In the genomic region with DNA sequence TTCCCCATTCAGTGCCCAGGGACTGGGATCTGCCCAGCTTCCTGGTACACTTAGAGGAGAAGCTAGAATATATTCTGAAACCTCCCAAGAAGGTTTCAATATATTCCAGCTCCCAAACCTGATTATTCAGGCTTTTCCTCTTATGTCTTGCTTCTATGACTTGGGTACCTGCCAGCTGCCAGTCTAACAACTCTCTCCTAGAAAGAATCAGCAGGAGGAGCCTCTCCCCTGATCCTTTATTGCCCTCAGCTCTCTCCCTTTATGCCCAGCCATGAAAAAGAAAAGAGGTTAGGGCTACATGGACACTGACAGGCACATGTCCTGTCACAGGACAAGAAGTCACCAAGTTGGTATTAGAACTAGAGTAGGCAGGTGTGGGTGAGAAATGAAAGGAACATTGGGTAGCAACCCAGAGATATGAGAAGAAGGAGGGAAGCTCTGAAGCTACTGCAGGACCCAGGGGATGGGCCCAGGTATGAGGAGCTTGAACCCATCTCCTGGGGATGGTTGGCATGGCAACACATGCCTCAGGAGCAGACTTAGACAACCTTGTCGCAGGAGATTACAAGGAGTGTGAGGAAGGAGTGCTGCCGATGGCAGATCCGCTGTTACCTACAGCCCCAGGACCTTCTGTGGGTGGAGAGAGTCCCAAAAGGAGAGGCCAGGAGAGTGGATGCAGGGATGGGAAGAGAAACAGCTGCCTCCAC, we compare ENCODE assay signal across 8 cellular contexts. TPM values are rescaled to one million over a fixed set of nuclear protein-coding genes. Genes with fewer than 3 reads are reported as not detected.
DNase-seq lines count a peak whose midpoint lies in the region; ATAC-seq and TF ChIP-seq lines count a peak whose summit lies in the region.

No MANE protein-coding gene starts in this region.

- peaks cover 27% of the 10 kb centered on the region for H3K27me3 Mint-ChIP-seq in activated CD4-positive, alpha-beta T cell treated with anti-CD3 and anti-CD28 coated beads, Interleukin-2, amount 10 ng/mL, durations not matched to agents 24 days and 14 days
- H3K27me3 Mint-ChIP-seq in glutamatergic neuron (ENCODE audit: unreplicated experiment): peaks cover 24% of the 10 kb centered on the region
- peaks cover 38% of the 10 kb centered on the region for H3K27me3 Mint-ChIP-seq in stimulated activated naive CD8-positive, alpha-beta T cell treated with anti-CD3 and anti-CD28 coated beads, Interleukin-15, amount 100 ng/mL, for 72 hours

- H3K4me1 Mint-ChIP-seq in activated CD4-positive, alpha-beta T cell treated with anti-CD3 and anti-CD28 coated beads, Interleukin-2, amount 10 ng/mL, durations not matched to agents 24 days and 14 days: peaks cover 34% of the 10 kb centered on the region
- peaks cover 25% of the 10 kb centered on the region for H3K4me1 Mint-ChIP-seq in glutamatergic neuron (ENCODE audit: low read depth, unreplicated experiment)
- peaks cover 55% of the 10 kb centered on the region for H3K4me1 Mint-ChIP-seq in stimulated activated naive CD8-positive, alpha-beta T cell treated with anti-CD3 and anti-CD28 coated beads, Interleukin-15, amount 100 ng/mL, for 72 hours

- no peaks in the 10 kb centered on the region for H3K27me3 ChIP-seq in WERI-Rb-1 (ENCODE audit: insufficient read depth, low read depth, severe bottlenecking)

- H3K27ac ChIP-seq in WERI-Rb-1: no peak overlapping the region

- no peak overlapping the region for H3K27ac Mint-ChIP-seq in activated CD4-positive, alpha-beta T cell treated with anti-CD3 and anti-CD28 coated beads, Interleukin-2, amount 10 ng/mL, durations not matched to agents 24 days and 14 days
- peak overlapping the region; percentile 34 for H3K27ac Mint-ChIP-seq in glutamatergic neuron (ENCODE audit: unreplicated experiment)
- H3K27ac Mint-ChIP-seq in stimulated activated naive CD8-positive, alpha-beta T cell treated with anti-CD3 and anti-CD28 coated beads, Interleukin-15, amount 100 ng/mL, for 72 hours: peak overlapping the region in 1 of 2 donors; percentile 27

- no peak for DNase-seq in activated CD4-positive, alpha-beta T cell treated with anti-CD3 and anti-CD28 coated beads, Interleukin-2, amount 10 ng/mL, durations not matched to agents 24 days and 14 days
- DNase-seq in activated CD4-positive, alpha-beta T cell treated with anti-CD3 and anti-CD28 coated beads, Interleukin-2, amount 50 U/mL, for 4 hours: no peak
- DNase-seq in WERI-Rb-1 (no peak), glutamatergic neuron (no peak)
- no peak for DNase-seq in stimulated activated naive CD8-positive, alpha-beta T cell treated with anti-CD3 and anti-CD28 coated beads, Interleukin-15, amount 100 ng/mL, for 72 hours

- H3K9me3 ChIP-seq in WERI-Rb-1 (ENCODE audit: severe bottlenecking): no peaks in the 10 kb centered on the region

- H3K36me3 Mint-ChIP-seq in activated CD4-positive, alpha-beta T cell treated with anti-CD3 and anti-CD28 coated beads, Interleukin-2, amount 10 ng/mL, durations not matched to agents 24 days and 14 days (ENCODE audit: low read depth): peaks cover 4% of the 10 kb centered on the region
- peaks cover 4% of the 10 kb centered on the region for H3K36me3 Mint-ChIP-seq in glutamatergic neuron (ENCODE audit: unreplicated experiment)

- peak overlapping the region; percentile 82; the same call in 1 of the 2 replicates for H3K4me3 ChIP-seq in WERI-Rb-1 (ENCODE audit: low read depth, low read length)

- no peak for ATAC-seq in stimulated activated naive CD8-positive, alpha-beta T cell treated with anti-CD3 and anti-CD28 coated beads, Interleukin-15, amount 100 ng/mL, for 72 hours
- ATAC-seq in GM19351 (IDR thresholded peaks at IDR 0.05; ENCODE audit: unreplicated experiment): no peak
- no peak for ATAC-seq in GM18870 (IDR thresholded peaks at IDR 0.05; ENCODE audit: unreplicated experiment)
- no peak for ATAC-seq in HG03565 (IDR thresholded peaks at IDR 0.05; ENCODE audit: unreplicated experiment)

- TF ChIP-seq CTCF in WERI-Rb-1 (IDR thresholded peaks at IDR 0.05; ENCODE audit: low read depth, low read length): no peak
- no peak for TF ChIP-seq CTCF in glutamatergic neuron (IDR thresholded peaks at IDR 0.05; ENCODE audit: partially characterized antibody, unreplicated experiment)

- intact Hi-C loops in activated CD4-positive, alpha-beta T cell treated with anti-CD3 and anti-CD28 coated beads, Interleukin-2, amount 10 ng/mL, durations not matched to agents 24 days and 14 days (cut with micrococcal nuclease): loop anchor here (10.0 kb wide), 1 partner anchor 632 kb away; the partner anchor contains the start of gene CCDC184

- no peaks in the 10 kb centered on the region for H3K9me3 Mint-ChIP-seq in activated CD4-positive, alpha-beta T cell treated with anti-CD3 and anti-CD28 coated beads, Interleukin-2, amount 10 ng/mL, durations not matched to agents 24 days and 14 days
- H3K9me3 Mint-ChIP-seq in glutamatergic neuron (ENCODE audit: unreplicated experiment): peaks cover 12% of the 10 kb centered on the region
- H3K9me3 Mint-ChIP-seq in stimulated activated naive CD8-positive, alpha-beta T cell treated with anti-CD3 and anti-CD28 coated beads, Interleukin-15, amount 100 ng/mL, for 72 hours: no peaks in the 10 kb centered on the region

- H3K36me3 ChIP-seq in WERI-Rb-1: no peaks in the 10 kb centered on the region

- H3K4me3 Mint-ChIP-seq in activated CD4-positive, alpha-beta T cell treated with anti-CD3 and anti-CD28 coated beads, Interleukin-2, amount 10 ng/mL, durations not matched to agents 24 days and 14 days: peak overlapping the region; percentile 98
- H3K4me3 Mint-ChIP-seq in glutamatergic neuron (ENCODE audit: unreplicated experiment): peak overlapping the region; percentile 95
- peak overlapping the region; percentile 92 to 93 for H3K4me3 Mint-ChIP-seq in stimulated activated naive CD8-positive, alpha-beta T cell treated with anti-CD3 and anti-CD28 coated beads, Interleukin-15, amount 100 ng/mL, for 72 hours

RNA-seq across cellular contexts. Expression of gene CACNB3, which starts 2.0 kb away (rescaled TPM):
- 9.9 and 11.2 TPM in 2 replicates for total RNA-seq in activated CD4-positive, alpha-beta T cell treated with anti-CD3 and anti-CD28 coated beads, Interleukin-2, amount 10 ng/mL, durations not matched to agents 24 days and 14 days
- total RNA-seq in glutamatergic neuron (ENCODE audit: unreplicated experiment): 155 TPM

RNA-seq across cellular contexts. Expression of gene ADCY6, which starts 27.4 kb away (rescaled TPM):
- 0.14 and 0.73 TPM in 2 replicates for total RNA-seq in activated CD4-positive, alpha-beta T cell treated with anti-CD3 and anti-CD28 coated beads, Interleukin-2, amount 10 ng/mL, durations not matched to agents 24 days and 14 days
- total RNA-seq in glutamatergic neuron (ENCODE audit: unreplicated experiment): 17.4 TPM

RNA-seq across cellular contexts. Expression of gene DDX23, which starts 35.7 kb away (rescaled TPM):
- 122 and 126 TPM in 2 replicates for total RNA-seq in activated CD4-positive, alpha-beta T cell treated with anti-CD3 and anti-CD28 coated beads, Interleukin-2, amount 10 ng/mL, durations not matched to agents 24 days and 14 days
- total RNA-seq in glutamatergic neuron (ENCODE audit: unreplicated experiment): 65.7 TPM

RNA-seq across cellular contexts. Expression of gene RND1, which starts 49.4 kb away (rescaled TPM):
- total RNA-seq in activated CD4-positive, alpha-beta T cell treated with anti-CD3 and anti-CD28 coated beads, Interleukin-2, amount 10 ng/mL, durations not matched to agents 24 days and 14 days: 4.4 and 5.7 TPM in 2 replicates
- 1.8 TPM for total RNA-seq in glutamatergic neuron (ENCODE audit: unreplicated experiment)

Comparison
In these comparisons a context has a peak if more than half of its experiments do, and no peak if none do; other contexts are left out.
1. RNA of gene CACNB3, which starts 2.0 kb away (total RNA-seq): 155 TPM in glutamatergic neuron (single experiment); 9.9 to 11.2 TPM in activated CD4-positive, alpha-beta T cell treated with anti-CD3 and anti-CD28 coated beads, Interleukin-2, amount 10 ng/mL, durations not matched to agents 24 days and 14 days; every median in the first group is over 10 times any median in the second.
2. RNA of gene ADCY6, which starts 27.4 kb away (total RNA-seq): 17.4 TPM in glutamatergic neuron (single experiment); 0.14 to 0.73 TPM in activated CD4-positive, alpha-beta T cell treated with anti-CD3 and anti-CD28 coated beads, Interleukin-2, amount 10 ng/mL, durations not matched to agents 24 days and 14 days; every median in the first group is over 10 times any median in the second.
3. Peak in every context shown above with its lines, with median percentiles within 50 percentile points of each other: H3K4me3 Mint-ChIP-seq.